ENCODE assay signal across 8 cellular contexts in the genomic region with DNA sequence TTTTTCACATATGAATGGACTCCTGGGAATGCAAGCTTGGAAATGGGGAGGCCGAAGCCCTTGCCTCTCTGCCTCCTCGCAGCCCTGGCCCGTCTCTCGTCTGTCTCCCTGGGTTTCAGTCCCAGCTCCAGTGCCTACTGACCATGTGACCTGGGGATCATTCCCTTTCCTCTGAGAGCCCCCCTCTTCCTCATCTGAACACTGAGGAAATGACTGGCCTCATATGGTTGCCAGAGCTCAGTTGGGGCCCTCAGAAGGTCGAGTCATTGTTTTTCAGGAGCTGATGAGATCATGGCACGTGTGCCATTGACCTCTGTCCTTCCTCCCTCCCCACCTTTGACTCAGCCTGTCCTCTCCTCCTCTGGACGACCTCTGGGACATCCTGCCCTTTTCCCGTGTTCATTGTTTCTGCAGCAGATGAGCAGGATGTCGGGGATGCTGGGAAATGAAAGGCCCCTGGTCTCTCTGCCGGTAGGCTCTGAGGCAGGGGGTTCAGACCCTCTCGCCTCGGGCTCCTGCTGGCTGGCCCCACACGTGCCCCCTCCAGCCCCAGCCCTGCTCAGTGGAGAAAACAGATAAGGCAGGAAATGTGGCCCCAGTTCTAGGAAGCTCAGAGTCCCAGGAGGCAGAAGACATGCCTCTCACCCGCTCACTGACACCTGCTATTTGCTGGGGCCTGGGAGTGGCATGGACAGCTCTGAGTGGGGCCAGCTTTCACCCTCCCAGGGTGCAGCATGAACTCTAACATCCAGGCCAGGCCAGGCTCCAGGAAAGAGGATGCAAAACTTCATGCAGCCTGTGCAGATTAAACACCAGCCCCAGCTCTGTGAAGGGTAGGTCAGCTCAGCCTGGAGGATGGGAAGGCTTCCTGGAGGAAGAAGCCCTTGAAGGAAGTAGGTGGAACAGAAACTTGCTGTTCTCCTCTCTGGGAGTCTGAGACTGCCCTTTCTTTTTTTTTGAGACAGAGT. TPM values are rescaled to one million over a fixed set of nuclear protein-coding genes. Genes with fewer than 3 reads are reported as not detected.
A peak's percentile ranks its signal among the peaks of the same experiment; 100 is the strongest.
DNase-seq lines count a peak whose midpoint lies in the region; ATAC-seq and TF ChIP-seq lines count a peak whose summit lies in the region.

No MANE protein-coding gene starts in this region.

- H3K27me3 ChIP-seq in fibroblast of lung (ENCODE audit: control insufficient read depth, insufficient read depth, low read length) = no peaks in the 10 kb centered on the region

- no peaks in the 10 kb centered on the region for H3K79me2 ChIP-seq in fibroblast of lung (ENCODE audit: control insufficient read depth, insufficient read depth, low read length)

- H3K27ac ChIP-seq in fibroblast of lung (ENCODE audit: insufficient read depth, low read length) = peak overlapping the region; percentile 70

- ATAC-seq in GM21786 (IDR thresholded peaks at IDR 0.05; ENCODE audit: unreplicated experiment) (no peak), HG03196 (IDR thresholded peaks at IDR 0.05; ENCODE audit: unreplicated experiment) (no peak)

- peak; percentile 46 for DNase-seq in GM04503 (ENCODE audit: low read depth)
- peak; percentile 51 for DNase-seq in RPMI8226
- peak; percentile 30 to 76 for DNase-seq in fibroblast of lung (ENCODE audit: low read depth in 2 of 2)
- peak; percentile 35 for DNase-seq in renal cortical epithelial cell (ENCODE audit: low read depth)
- DNase-seq in SIG-M5 (lab: John Stamatoyannopoulos, UW) = no peak
- no peak for DNase-seq in NCI-H1694 (lab: John Stamatoyannopoulos, UW)

- H2AFZ ChIP-seq in fibroblast of lung (ENCODE audit: low read length) = peak overlapping the region; percentile 54

- H3K36me3 ChIP-seq in fibroblast of lung (ENCODE audit: control insufficient read depth, insufficient read depth, low read length) = no peaks in the 10 kb centered on the region

- H3K4me1 ChIP-seq in fibroblast of lung (ENCODE audit: control insufficient read depth, extremely low read depth, insufficient read depth, low read length) = peaks cover 21% of the 10 kb centered on the region

- H3K4me2 ChIP-seq in fibroblast of lung (ENCODE audit: extremely low read depth, insufficient read depth, low read length) = peak overlapping the region; percentile 59

- H3K9me3 ChIP-seq in fibroblast of lung (ENCODE audit: control insufficient read depth, insufficient read depth, low read depth, low read length) = no peaks in the 10 kb centered on the region

- H3K4me3 ChIP-seq in fibroblast of lung (replicated peaks in 1 of 4; ENCODE audit: control extremely low read depth in 1 of 4, insufficient read depth in 1 of 4, low read depth in 3 of 4, low read length in 4 of 4) = no peak overlapping the region

- no peak for TF ChIP-seq CTCF in fibroblast of lung (conservative IDR thresholded peaks at IDR 0.05 in 1 of 2, IDR thresholded peaks at IDR 0.05 in 1 of 2; ENCODE audit: low read depth in 1 of 2, low read length in 2 of 2)

- no peaks in the 10 kb centered on the region for H4K20me1 ChIP-seq in fibroblast of lung (ENCODE audit: control insufficient read depth, extremely low read depth, insufficient read depth, low read length)

- H3K9ac ChIP-seq in fibroblast of lung (ENCODE audit: insufficient read depth, low read length) = no peak overlapping the region

RNA-seq across cellular contexts. Expression of gene PPP1R35, which starts 8.3 kb away (rescaled TPM):
- total RNA-seq in fibroblast of lung = 18.2 and 18.3 TPM in 2 replicates
- 7.0 and 9.8 TPM in 2 replicates for polyA plus RNA-seq in fibroblast of lung
- polyA plus RNA-seq in fibroblast of lung (2012) = 14.1 and 25.5 TPM in 2 replicates
- 1.8 and 6.2 TPM in 2 replicates for polyA minus RNA-seq in fibroblast of lung (ENCODE audit: low replicate concordance)
- total RNA-seq in renal cortical epithelial cell = 13.1 and 29.7 TPM in 2 replicates

RNA-seq across cellular contexts. Expression of gene MEPCE, which starts 15.0 kb away (rescaled TPM):
- 24.4 and 26.6 TPM in 2 replicates for total RNA-seq in fibroblast of lung
- 11.4 and 17.6 TPM in 2 replicates for polyA plus RNA-seq in fibroblast of lung
- 22.1 and 32.1 TPM in 2 replicates for polyA plus RNA-seq in fibroblast of lung (2012)
- 36.7 and 53.3 TPM in 2 replicates for polyA minus RNA-seq in fibroblast of lung (ENCODE audit: low replicate concordance)
- 18.2 and 28.2 TPM in 2 replicates for total RNA-seq in renal cortical epithelial cell

RNA-seq across cellular contexts. Expression of gene ZCWPW1, which starts 16.1 kb away (rescaled TPM):
- 2.8 and 4.1 TPM in 2 replicates for total RNA-seq in fibroblast of lung
- 0.64 and 1.1 TPM in 2 replicates for polyA plus RNA-seq in fibroblast of lung
- 1.5 and 2.4 TPM in 2 replicates for polyA plus RNA-seq in fibroblast of lung (2012)
- polyA minus RNA-seq in fibroblast of lung (ENCODE audit: low replicate concordance) = not detected in 2 replicates
- 0.17 and 2.8 TPM in 2 replicates for total RNA-seq in renal cortical epithelial cell

RNA-seq across cellular contexts. Expression of gene SPACDR, which starts 19.5 kb away (rescaled TPM):
- under 0.01 and 0.50 TPM in 2 replicates for total RNA-seq in fibroblast of lung
- 0.25 and 0.60 TPM in 2 replicates for polyA plus RNA-seq in fibroblast of lung
- polyA plus RNA-seq in fibroblast of lung (2012) = 0.79 and 0.85 TPM in 2 replicates
- polyA minus RNA-seq in fibroblast of lung (ENCODE audit: low replicate concordance) = not detected in 2 replicates
- total RNA-seq in renal cortical epithelial cell = not detected in 2 replicates

RNA-seq across cellular contexts. Expression of gene TSC22D4, which starts 34.4 kb away (rescaled TPM):
- 15.2 and 21.1 TPM in 2 replicates for total RNA-seq in fibroblast of lung
- polyA plus RNA-seq in fibroblast of lung = 13.2 and 15.3 TPM in 2 replicates
- polyA plus RNA-seq in fibroblast of lung (2012) = 25.5 and 29.3 TPM in 2 replicates
- 24.8 and 29.4 TPM in 2 replicates for polyA minus RNA-seq in fibroblast of lung (ENCODE audit: low replicate concordance)
- 14.6 and 25.2 TPM in 2 replicates for total RNA-seq in renal cortical epithelial cell

Comparison
In these comparisons a context has a peak if more than half of its experiments do, and no peak if none do; other contexts are left out.
1. DNase-seq: peak in GM04503 (single experiment), RPMI8226 (single experiment), fibroblast of lung (2 of 2) and renal cortical epithelial cell (single experiment); none in SIG-M5 (single experiment) and NCI-H1694 (single experiment).